Comparison of ENCODE assay signal across 2 cellular contexts in the genomic region with DNA sequence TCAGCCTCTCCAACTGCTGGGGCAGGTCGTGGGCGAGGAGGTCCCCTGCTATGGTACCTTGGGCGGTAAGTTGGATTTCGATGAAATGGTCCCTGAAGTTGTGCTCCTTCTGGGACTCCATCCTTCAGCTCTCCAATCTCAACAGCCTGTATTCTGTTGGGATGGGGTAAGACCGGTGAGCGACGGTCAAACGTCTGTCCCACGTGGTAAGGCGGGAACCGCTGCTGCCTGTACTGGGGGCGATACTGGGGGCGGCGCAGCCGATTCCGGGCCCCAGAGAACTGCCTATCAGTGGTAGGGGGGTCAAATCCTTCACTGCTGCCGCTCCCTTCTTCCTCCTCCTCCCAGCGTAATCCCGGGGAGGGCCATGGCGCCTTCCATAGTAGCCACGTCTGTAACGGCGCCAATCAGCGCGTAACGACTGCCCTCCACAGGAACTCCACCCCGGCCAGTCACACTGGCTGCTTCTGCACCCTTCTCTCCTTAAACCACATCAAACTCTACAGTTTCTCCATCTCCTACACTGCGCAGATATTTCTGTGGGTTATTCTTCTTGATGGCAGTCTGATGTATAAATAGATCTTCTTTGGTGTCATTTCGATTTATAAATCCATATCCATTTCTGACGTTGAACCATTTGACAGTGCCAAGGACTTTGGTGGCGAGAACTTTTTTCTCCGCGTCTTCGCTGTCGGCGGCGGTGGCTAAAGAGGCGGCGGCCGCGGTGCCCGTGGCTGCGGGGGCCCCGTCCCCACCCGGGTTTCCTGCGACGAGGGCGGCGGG.
TF ChIP-seq lines count a peak whose summit lies in the region.

No MANE protein-coding gene starts in this region.

TF ChIP-seq in HepG2, 621 proteins besides CTCF, POLR2A, EP300 and RAD21:
- no peak for TF ChIP-seq NAIF1 (CRISPR knock-in tag; IDR thresholded peaks at IDR 0.05; ENCODE audit: borderline replicate concordance)
- TF ChIP-seq MED1 (CRISPR knock-in tag; IDR thresholded peaks at IDR 0.05), result no peak
- TF ChIP-seq, protein P1, sequence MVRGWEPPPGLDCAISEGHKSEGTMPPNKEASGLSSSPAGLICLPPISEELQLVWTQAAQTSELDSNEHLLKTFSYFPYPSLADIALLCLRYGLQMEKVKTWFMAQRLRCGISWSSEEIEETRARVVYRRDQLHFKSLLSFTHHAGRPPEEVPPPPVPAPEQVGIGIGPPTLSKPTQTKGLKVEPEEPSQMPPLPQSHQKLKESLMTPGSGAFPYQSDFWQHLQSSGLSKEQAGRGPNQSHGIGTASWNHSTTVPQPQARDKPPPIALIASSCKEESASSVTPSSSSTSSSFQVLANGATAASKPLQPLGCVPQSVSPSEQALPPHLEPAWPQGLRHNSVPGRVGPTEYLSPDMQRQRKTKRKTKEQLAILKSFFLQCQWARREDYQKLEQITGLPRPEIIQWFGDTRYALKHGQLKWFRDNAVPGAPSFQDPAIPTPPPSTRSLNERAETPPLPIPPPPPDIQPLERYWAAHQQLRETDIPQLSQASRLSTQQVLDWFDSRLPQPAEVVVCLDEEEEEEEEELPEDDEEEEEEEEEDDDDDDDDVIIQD (CRISPR knock-in tag; IDR thresholded peaks at IDR 0.05; ENCODE audit: low read depth), result no peak
- no peak for TF ChIP-seq TOE1 (CRISPR knock-in tag; IDR thresholded peaks at IDR 0.05)
- TF ChIP-seq, protein P2, sequence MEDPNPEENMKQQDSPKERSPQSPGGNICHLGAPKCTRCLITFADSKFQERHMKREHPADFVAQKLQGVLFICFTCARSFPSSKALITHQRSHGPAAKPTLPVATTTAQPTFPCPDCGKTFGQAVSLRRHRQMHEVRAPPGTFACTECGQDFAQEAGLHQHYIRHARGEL (CRISPR knock-in tag; IDR thresholded peaks at IDR 0.05), result no peak
- no peak for TF ChIP-seq ZNF841 (CRISPR knock-in tag; IDR thresholded peaks at IDR 0.05; ENCODE audit: borderline replicate concordance)
- no peak for TF ChIP-seq AHR (CRISPR knock-in tag; IDR thresholded peaks at IDR 0.05)
- TF ChIP-seq ARHGAP35 (CRISPR knock-in tag; IDR thresholded peaks at IDR 0.05; ENCODE audit: borderline replicate concordance), result no peak
- TF ChIP-seq POLR2G (IDR thresholded peaks at IDR 0.05; ENCODE audit: low read depth, low read length), result no peak
- TF ChIP-seq NR2F1 (CRISPR knock-in tag; IDR thresholded peaks at IDR 0.05), result no peak
- no peak for TF ChIP-seq FOXK1 (CRISPR knock-in tag; IDR thresholded peaks at IDR 0.05; ENCODE audit: borderline replicate concordance, low read depth)
- TF ChIP-seq ZBTB8A (CRISPR knock-in tag; IDR thresholded peaks at IDR 0.05; ENCODE audit: borderline replicate concordance, low read depth), result no peak
- TF ChIP-seq ZNF556 (CRISPR knock-in tag; IDR thresholded peaks at IDR 0.05; ENCODE audit: borderline replicate concordance), result no peak
- no peak for TF ChIP-seq ISX (CRISPR knock-in tag; conservative IDR thresholded peaks at IDR 0.05)
- no peak for TF ChIP-seq MIER3 (CRISPR knock-in tag; IDR thresholded peaks at IDR 0.05; ENCODE audit: borderline replicate concordance)
- no peak for TF ChIP-seq AGO1 (IDR thresholded peaks at IDR 0.05; ENCODE audit: low read depth, low read length, poor library complexity, severe bottlenecking)
- TF ChIP-seq GABPA (IDR thresholded peaks at IDR 0.05; ENCODE audit: low read depth, low read length), result no peak
- TF ChIP-seq GABPA (CRISPR knock-in tag; IDR thresholded peaks at IDR 0.05; ENCODE audit: low read depth), result no peak

TF ChIP-seq in H1, 55 proteins besides CTCF, POLR2A, EP300 and RAD21:
- TF ChIP-seq E2F6 (IDR thresholded peaks at IDR 0.05) (0 out of 2 replicates have a peak, but pooled peaks have one; percentile 59), CTBP2 (IDR thresholded peaks at IDR 0.05; ENCODE audit: borderline replicate concordance, insufficient read depth, insufficient read length, low read length) (no peak), SUZ12 (IDR thresholded peaks at IDR 0.05; ENCODE audit: low read length) (peak; percentile 51; the same call in 1 of the 2 replicates), KDM5A (IDR thresholded peaks at IDR 0.05; ENCODE audit: low read length) (no peak), KDM4A (IDR thresholded peaks at IDR 0.05; ENCODE audit: low read depth, low read length, severe bottlenecking) (peak; percentile 44)
- TF ChIP-seq, protein P3, sequence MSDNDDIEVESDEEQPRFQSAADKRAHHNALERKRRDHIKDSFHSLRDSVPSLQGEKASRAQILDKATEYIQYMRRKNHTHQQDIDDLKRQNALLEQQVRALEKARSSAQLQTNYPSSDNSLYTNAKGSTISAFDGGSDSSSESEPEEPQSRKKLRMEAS (IDR thresholded peaks at IDR 0.05), result peak; percentile 41; the same call in 1 of the 2 replicates
